ENCODE assay signal across 1 cellular context in genomic region chr6:83873869-83874268, GRCh38.
TF ChIP-seq lines count a peak whose summit lies in the region.

No MANE protein-coding gene starts in this region.

TF ChIP-seq in GM23338, 12 proteins besides CTCF, POLR2A, EP300 and RAD21:
- TF ChIP-seq ETS1 (IDR thresholded peaks at IDR 0.05) (no peak), ZNF331 (CRISPR knock-in tag; IDR thresholded peaks at IDR 0.05; ENCODE audit: low read depth) (no peak), POLR2AphosphoS5 (IDR thresholded peaks at IDR 0.05; ENCODE audit: low read depth) (no peak), ZNF114 (CRISPR knock-in tag; IDR thresholded peaks at IDR 0.05) (no peak), CREB1 (CRISPR knock-in tag; IDR thresholded peaks at IDR 0.05; ENCODE audit: low read depth) (no peak), STAT1 (IDR thresholded peaks at IDR 0.05; ENCODE audit: unreplicated experiment) (no peak), REST (IDR thresholded peaks at IDR 0.05; ENCODE audit: unreplicated experiment) (no peak), ZNF462 (CRISPR knock-in tag; IDR thresholded peaks at IDR 0.05) (no peak), NANOG (IDR thresholded peaks at IDR 0.05; ENCODE audit: borderline replicate concordance) (no peak), JUNB (IDR thresholded peaks at IDR 0.05; ENCODE audit: unreplicated experiment) (no peak), EZH2 (IDR thresholded peaks at IDR 0.05; ENCODE audit: low read depth, unreplicated experiment) (no peak), EZH2phosphoT487 (IDR thresholded peaks at IDR 0.05; ENCODE audit: unreplicated experiment) (no peak)
TF ChIP-seq in GM23338: peak in this region for 0.
